Comparison of ENCODE assay signal across 8 cellular contexts in the genomic region with DNA sequence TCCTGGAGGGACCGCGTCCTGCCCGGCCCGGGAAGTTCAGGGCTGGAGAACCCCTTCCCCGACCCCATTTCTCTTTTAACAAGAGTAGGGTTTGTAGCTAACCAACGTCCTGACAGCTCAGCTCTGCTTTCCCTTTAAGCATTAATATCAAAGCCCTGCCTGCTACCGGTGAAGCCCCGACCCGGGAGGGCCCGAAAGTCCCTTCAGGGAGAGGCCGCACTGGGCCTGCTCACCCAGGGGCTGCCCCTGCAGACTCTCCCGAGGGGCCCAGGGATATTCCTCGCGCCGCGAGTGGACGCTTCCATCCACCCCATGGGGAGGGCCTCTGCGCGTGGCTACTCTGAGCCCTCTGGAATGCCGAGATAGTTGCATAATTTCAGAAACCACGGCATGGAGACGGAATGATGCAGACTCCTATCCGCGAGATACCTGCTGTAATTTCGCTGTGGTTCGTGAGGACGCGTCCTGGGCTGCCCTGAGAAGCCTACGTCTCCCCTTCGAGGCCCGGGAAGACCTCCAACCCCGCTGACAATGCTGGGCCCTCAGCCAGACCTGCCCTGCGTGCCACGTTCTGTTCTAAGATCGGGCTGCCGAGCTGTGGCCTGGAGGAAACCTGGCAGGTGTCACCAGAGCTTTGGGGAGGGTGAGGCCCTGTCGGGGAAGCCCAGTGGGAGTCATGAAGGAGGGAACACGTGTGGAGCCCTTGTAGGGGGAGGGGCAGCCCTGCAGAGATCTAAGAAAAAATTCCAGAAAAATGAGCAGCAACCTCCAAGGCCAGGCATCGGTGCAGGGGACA. TPM values are rescaled to one million over a fixed set of nuclear protein-coding genes. Genes with fewer than 3 reads are reported as not detected.
DNase-seq lines count a peak whose midpoint lies in the region; ATAC-seq and TF ChIP-seq lines count a peak whose summit lies in the region.

No MANE protein-coding gene starts in this region.

- H3K36me3 ChIP-seq in MM.1S (replicated peaks; ENCODE audit: insufficient read depth, low read length) (no peaks in the 10 kb centered on the region), psoas muscle (ENCODE audit: insufficient read depth in 1 of 2, low read depth in 1 of 2) (peaks cover 0 to 8% of the 10 kb centered on the region in 2 donors)

- H3K9me3 ChIP-seq in MM.1S (replicated peaks; ENCODE audit: insufficient read depth, low read length) (no peaks in the 10 kb centered on the region), psoas muscle (no peaks in the 10 kb centered on the region)

- no peaks in the 10 kb centered on the region for H3K27me3 ChIP-seq in MM.1S (replicated peaks; ENCODE audit: insufficient read depth, low read length)
- no peaks in the 10 kb centered on the region for H3K27me3 ChIP-seq in psoas muscle (ENCODE audit: insufficient read depth in 3 of 3, low read length in 2 of 3)

- H3F3A ChIP-seq in MM.1S (ENCODE audit: insufficient read depth, low read length): no peaks in the 10 kb centered on the region

- peak overlapping the region; percentile 96 for H3K9ac ChIP-seq in MM.1S (ENCODE audit: low read length)

- intact Hi-C loops in Right ventricle myocardium inferior (cut with DNase I) (loop anchor here (1.0 to 5.0 kb wide), 3 partner anchors 39 to 83 kb away; a partner anchor contains a TSS), psoas muscle (cut with DNase I) (loop anchor here (1.0 to 5.0 kb wide), 4 partner anchors 37 to 96 kb away; a partner anchor contains a TSS)

- ATAC-seq in GM21576 (IDR thresholded peaks at IDR 0.05; ENCODE audit: unreplicated experiment) (peak; percentile 9), Right ventricle myocardium inferior (no peak), psoas muscle (peak in 3 of 4 donors; percentile 2 to 34 (median 26)), GM21515 (IDR thresholded peaks at IDR 0.05; ENCODE audit: unreplicated experiment) (no peak)

- peaks cover 11% of the 10 kb centered on the region; the same call in 1 of the 2 replicates for H3K4me1 ChIP-seq in MM.1S (ENCODE audit: low read length)
- peaks cover 54% of the 10 kb centered on the region for H3K4me1 ChIP-seq in psoas muscle

- H3K4me2 ChIP-seq in MM.1S (ENCODE audit: low read depth, low read length): peak overlapping the region; percentile 98

- WGBS in psoas muscle, 3 donors: 11 to 21% (median 14%) methylated on average over 35 to 39 of the region's 39 CpGs

- H3K9me2 ChIP-seq in MM.1S (replicated peaks; ENCODE audit: insufficient read depth, low read length): no peaks in the 10 kb centered on the region

- peaks cover 40% of the 10 kb centered on the region for H3K79me2 ChIP-seq in MM.1S (ENCODE audit: low read length)

- H3K27ac ChIP-seq in MM.1S (ENCODE audit: low read length): peak overlapping the region; percentile 74; the same call in 1 of the 2 replicates
- peak overlapping the region; percentile 93 for H3K27ac ChIP-seq in psoas muscle

- TF ChIP-seq CTCF in MM.1S (IDR thresholded peaks at IDR 0.05; ENCODE audit: low read length) (no peak), psoas muscle (IDR thresholded peaks at IDR 0.05) (no peak)

- H2AFZ ChIP-seq in MM.1S (ENCODE audit: low read length): peak overlapping the region; percentile 86

- H3K4me3 ChIP-seq in MM.1S (ENCODE audit: low read length) (peak overlapping the region; percentile 74), psoas muscle (peak overlapping the region; percentile 87)

- DNase-seq in DMS53 treated with DMSO at 0.1 percent for 48 hours (lab: John Stamatoyannopoulos, UW; ENCODE audit: unreplicated experiment) (peak; percentile 35), MM.1S (peak; percentile 46), Right ventricle myocardium inferior (ENCODE audit: missing footprints) (peak; percentile 75), psoas muscle (peak; percentile 50 to 70), NCI-H2171 treated with DMSO at 0.1 percent for 48 hours (lab: John Stamatoyannopoulos, UW) (no peak)
- peak; percentile 63 for DNase-seq in activated naive CD4-positive, alpha-beta T cell treated with Interleukin-2 at 50 U/mL for 16 hours

- H4K20me1 ChIP-seq in MM.1S (ENCODE audit: insufficient read depth, low read length): peaks cover 4% of the 10 kb centered on the region; the same call in 1 of the 2 replicates

RNA-seq across cellular contexts. Expression of a gene that starts 1.0 kb away (rescaled TPM):
- 121 TPM for total RNA-seq in Right ventricle myocardium inferior
- 100 to 1,000 TPM; 122 to 165 (median 142) TPM for total RNA-seq in psoas muscle
- polyA plus RNA-seq in psoas muscle: 100 to 1,000 TPM; 109 to 156 (median 116) TPM

RNA-seq across cellular contexts. Expression of a gene that starts 39.8 kb away (rescaled TPM):
- total RNA-seq in Right ventricle myocardium inferior: 50.4 TPM
- total RNA-seq in psoas muscle: 10 to 100 TPM; 26.7 to 39.6 (median 33.2) TPM
- 10 to 100 TPM; 30.3 to 41.6 (median 38.9) TPM for polyA plus RNA-seq in psoas muscle

Comparison
In these comparisons a context has a peak if more than half of its experiments do, and no peak if none do; other contexts are left out.
1. ATAC-seq: peak in GM21576 (single experiment) and psoas muscle (3 of 4); none in Right ventricle myocardium inferior (single experiment) and GM21515 (single experiment).